ENCODE assay signal across 9 cellular contexts in genomic region chrX:147333821-147334220, GRCh38.
"Had no signal": no experiment of that assay in that cellular context is flagged by ENCODE, and none has a peak within 500 bp of the region (broad histone marks: within the 10 kb centered on the region; RNA-seq: fewer than 3 reads in every experiment).

No MANE protein-coding gene starts in this region.

- H3K27ac Mint-ChIP-seq: GM23338, H9, HFFc6 had no signal

- H3K9ac ChIP-seq: GM23248 had no signal

- H3K9me3 Mint-ChIP-seq: GM23338 had no signal

- H3K4me3 ChIP-seq: GM23248, GM23338, HAP-1 had no signal

- DNase-seq: GM23248, GOT3, H7, H9, HCEC 1CT, HFFc6 had no signal

- H3K9me3 ChIP-seq: HAP-1 had no signal

- H3K4me2 ChIP-seq: GM23338 had no signal

- H3K4me3 Mint-ChIP-seq: GM23338, H9, HFFc6 had no signal

- ATAC-seq: GM23338, HCT116 had no signal

- H2AFZ ChIP-seq: GM23248, GM23338 had no signal

- H3K4me1 ChIP-seq: HAP-1 had no signal

- H3K27ac ChIP-seq: GM23248 had no signal

- H3K4me1 Mint-ChIP-seq: GM23338, H9 had no signal

- H3K36me3 ChIP-seq: HAP-1 had no signal
